9 cellular contexts compared by ENCODE assay signal in the genomic region with DNA sequence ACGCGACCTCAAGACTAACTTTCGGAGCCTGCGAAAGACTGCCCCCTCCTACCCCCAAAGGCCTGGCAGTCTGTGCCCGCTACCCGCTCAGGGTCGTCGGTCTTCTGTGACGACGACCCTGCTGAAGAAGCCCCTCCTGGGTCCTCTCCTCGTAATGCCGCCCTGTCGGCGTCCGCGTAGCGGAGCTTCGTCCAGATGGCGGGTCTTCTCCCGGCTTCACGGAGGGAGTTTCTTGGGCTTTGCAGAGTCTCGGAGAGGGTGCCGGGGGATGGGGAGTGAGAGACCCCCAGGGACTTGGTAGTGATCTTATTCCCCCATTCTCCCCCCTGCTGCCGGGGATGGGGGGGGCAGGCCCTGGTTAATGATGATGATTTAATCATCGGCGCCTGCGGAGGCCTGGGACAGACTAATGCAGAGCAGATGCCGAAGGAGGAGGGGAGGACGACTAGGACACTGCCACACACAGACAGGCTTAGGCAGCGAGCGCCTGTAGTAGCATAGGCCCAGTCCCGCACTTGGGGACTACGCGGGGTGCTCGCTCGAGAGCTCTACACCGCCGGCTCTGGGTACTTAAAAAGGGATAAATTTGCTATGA. TPM values are rescaled to one million over a fixed set of nuclear protein-coding genes. Genes with fewer than 3 reads are reported as not detected.
DNase-seq lines count a peak whose midpoint lies in the region; ATAC-seq, FAIRE-seq and TF ChIP-seq lines count a peak whose summit lies in the region.
"Had no signal": no experiment of that assay in that cellular context is flagged by ENCODE, and none has a peak within 500 bp of the region (broad histone marks: within the 10 kb centered on the region; RNA-seq: fewer than 3 reads in every experiment).

No MANE protein-coding gene starts in this region.

- intact Hi-C loops in left colon (cut with DNase I, micrococcal nuclease), result no loop called here

- peak overlapping the region; percentile 99 for H3K27ac ChIP-seq in suprapubic skin

- no peak for TF ChIP-seq POLR2A in suprapubic skin (IDR thresholded peaks at IDR 0.05)

- peak overlapping the region; percentile 70 for H3K4me3 ChIP-seq in bronchial epithelial cell (ENCODE audit: low read depth, low read length)
- peak overlapping the region; percentile 79 for H3K4me3 ChIP-seq in suprapubic skin

- H3K27me3 ChIP-seq in bronchial epithelial cell (ENCODE audit: control insufficient read depth, insufficient read depth, low read length), result peaks cover 18% of the 10 kb centered on the region
- H3K27me3 ChIP-seq in suprapubic skin, result peaks cover 42% of the 10 kb centered on the region

- ATAC-seq in HG02870 (IDR thresholded peaks at IDR 0.05; ENCODE audit: unreplicated experiment) (peak; percentile 3), left colon (peak; percentile 52)

- 9% methylated on average over 35 of the region's 38 CpGs for WGBS in suprapubic skin

- no peak for TF ChIP-seq EP300 in suprapubic skin (IDR thresholded peaks at IDR 0.05)

- TF ChIP-seq CTCF in bronchial epithelial cell (IDR thresholded peaks at IDR 0.05; ENCODE audit: insufficient read depth, low read length, severe bottlenecking), result no peak
- no peak for TF ChIP-seq CTCF in suprapubic skin (IDR thresholded peaks at IDR 0.05)

- H3K36me3 ChIP-seq in bronchial epithelial cell (ENCODE audit: control insufficient read depth, insufficient read depth, low read length), result peaks cover 7% of the 10 kb centered on the region
- H3K36me3 ChIP-seq in suprapubic skin, result peaks cover 16% of the 10 kb centered on the region

- FAIRE-seq in bronchial epithelial cell (lab: Jason Lieb, UNC), result no peak
- FAIRE-seq: colon had no signal

- H3K4me1 ChIP-seq in suprapubic skin, result peaks cover 47% of the 10 kb centered on the region

- DNase-seq in NCI-H1436 (lab: John Stamatoyannopoulos, UW), result peak; percentile 65
- DNase-seq in NCI-H1436 treated with DMSO at 0.1 percent for 48 hours (lab: John Stamatoyannopoulos, UW), result no peak
- peak; percentile 94 for DNase-seq in NCI-H82 treated with DMSO at 0.1 percent for 48 hours (lab: John Stamatoyannopoulos, UW; ENCODE audit: unreplicated experiment)
- peak; percentile 25 for DNase-seq in bronchial epithelial cell (ENCODE audit: low read depth)
- DNase-seq in left colon, result peak; percentile 60 to 63
- peak in 1 of 2 donors; percentile 82 for DNase-seq in suprapubic skin (ENCODE audit: low spot score in 2 of 2)
- DNase-seq in NCI-H187 (lab: John Stamatoyannopoulos, UW), result no peak

- H3K9me3 ChIP-seq in suprapubic skin, result no peaks in the 10 kb centered on the region

RNA-seq across cellular contexts. Expression of gene PCGF1, which starts 0.5 kb away (rescaled TPM):
- 35.5 and 41.5 TPM in 2 replicates for total RNA-seq in bronchial epithelial cell
- total RNA-seq in left colon, result 10 to 100 TPM; 18.4 to 20.2 TPM
- total RNA-seq in suprapubic skin, result 10 to 100 TPM; 15.6 to 77.0 (median 19.7) TPM

RNA-seq across cellular contexts. Expression of gene TLX2, which starts 6.2 kb away (rescaled TPM):
- total RNA-seq in bronchial epithelial cell, result not detected in 2 replicates
- total RNA-seq in left colon, result under 1 TPM in 1 of 2 donors, not detected in 1; 0.56 TPM
- under 1 TPM in 1 of 4 donors, not detected in 3; 0.56 TPM for total RNA-seq in suprapubic skin

RNA-seq across cellular contexts. Expression of gene LBX2, which starts 8.6 kb away (rescaled TPM):
- 0.53 and 0.77 TPM in 2 replicates for total RNA-seq in bronchial epithelial cell
- total RNA-seq in left colon, result 1 to 10 TPM; 1.2 to 1.7 TPM
- total RNA-seq in suprapubic skin, result 1 to 10 TPM in 1 of 4 donors, not detected in 3; 1.2 TPM

RNA-seq across cellular contexts. Expression of gene DQX1, which starts 18.0 kb away (rescaled TPM):
- total RNA-seq in bronchial epithelial cell, result 1.6 and 5.6 TPM in 2 replicates
- 10 to 100 TPM; 34.3 to 44.0 TPM for total RNA-seq in left colon
- total RNA-seq in suprapubic skin, result 10 to 100 TPM in 1 of 4 donors, 1 to 10 TPM in 3; 2.7 to 12.8 (median 6.4) TPM

RNA-seq across cellular contexts. Expression of gene AUP1, which starts 21.5 kb away (rescaled TPM):
- total RNA-seq in bronchial epithelial cell (176 and 198 TPM in 2 replicates), left colon (100 to 1,000 TPM; 124 to 133 TPM), suprapubic skin (100 to 1,000 TPM; 111 to 170 (median 145) TPM)

Comparison
In these comparisons a context has a peak if more than half of its experiments do, and no peak if none do; other contexts are left out.
1. DNase-seq: peak in NCI-H1436 (single experiment), NCI-H82 treated with DMSO at 0.1 percent for 48 hours (single experiment), bronchial epithelial cell (single experiment) and left colon (2 of 2); none in NCI-H1436 treated with DMSO at 0.1 percent for 48 hours (single experiment) and NCI-H187 (0 of 2).